9 cellular contexts compared by ENCODE assay signal in genomic region chr3:53160335-53160659, GRCh38. TPM values are rescaled to one million over a fixed set of nuclear protein-coding genes. Genes with fewer than 3 reads are reported as not detected.
DNase-seq lines count a peak whose midpoint lies in the region; ATAC-seq and TF ChIP-seq lines count a peak whose summit lies in the region.
"Had no signal": no experiment of that assay in that cellular context is flagged by ENCODE, and none has a peak within 500 bp of the region (broad histone marks: within the 10 kb centered on the region; RNA-seq: fewer than 3 reads in every experiment).

No MANE protein-coding gene starts in this region.

- peak overlapping the region; percentile 88 for H3K9ac ChIP-seq in skeletal muscle satellite cell (ENCODE audit: low read depth, low read length)

- no peak overlapping the region for H3K27ac ChIP-seq in GM23338 (ENCODE audit: low read depth)
- H3K27ac ChIP-seq: SK-N-MC had no signal

- H3K36me3 Mint-ChIP-seq in GM23338 (ENCODE audit: low read depth) = no peaks in the 10 kb centered on the region; the same call in 2 of the 3 replicates
- H3K36me3 Mint-ChIP-seq in WTC11 = no peaks in the 10 kb centered on the region
- no peaks in the 10 kb centered on the region for H3K36me3 Mint-ChIP-seq in glutamatergic neuron (ENCODE audit: unreplicated experiment)

- ATAC-seq in GM23338 (no peak), WTC11 (no peak), GM19395 (IDR thresholded peaks at IDR 0.05; ENCODE audit: unreplicated experiment) (no peak), GM19324 (IDR thresholded peaks at IDR 0.05; ENCODE audit: low FRiP score, unreplicated experiment) (no peak)

- H3K4me1 Mint-ChIP-seq in GM23338 (peaks cover 45% of the 10 kb centered on the region), WTC11 (peaks cover 40% of the 10 kb centered on the region), glutamatergic neuron (ENCODE audit: low read depth, unreplicated experiment) (peaks cover 7% of the 10 kb centered on the region)

- POLR2A ChIA-PET in WTC11 (lab: Charles Lee) = interaction anchor here (0.6 to 1.4 kb wide), 2 partner anchors 10 to 35 kb away, joined by 4 to 7 read pairs; no protein-coding TSS in a partner anchor

- H3K27me3 ChIP-seq in GM23338 (ENCODE audit: insufficient read depth) (peaks cover 10% of the 10 kb centered on the region), skeletal muscle satellite cell (ENCODE audit: control insufficient read depth, insufficient read depth, low read length) (peaks cover 12% of the 10 kb centered on the region)

- H4K20me1 ChIP-seq in GM23338 (replicated peaks; ENCODE audit: insufficient read depth) = peaks cover 7% of the 10 kb centered on the region

- H3K4me2 ChIP-seq in GM23338 (peak overlapping the region; percentile 95), skeletal muscle satellite cell (ENCODE audit: low read length) (peak overlapping the region; percentile 83)

- H3K79me2 ChIP-seq in GM23338 (replicated peaks; ENCODE audit: insufficient read depth) = 0 out of 2 replicates have a peak, but pooled peaks cover 12% of the 10 kb centered on the region

- peaks cover 3% of the 10 kb centered on the region; the same call in 1 of the 3 replicates for H3K9me3 Mint-ChIP-seq in GM23338
- no peaks in the 10 kb centered on the region for H3K9me3 Mint-ChIP-seq in WTC11
- peaks cover 8% of the 10 kb centered on the region for H3K9me3 Mint-ChIP-seq in glutamatergic neuron (ENCODE audit: unreplicated experiment)

- TF ChIP-seq CTCF in GM23338 (conservative IDR thresholded peaks at IDR 0.05; ENCODE audit: low read depth in 2 of 2) (no peak), WTC11 (IDR thresholded peaks at IDR 0.05) (no peak), glutamatergic neuron (IDR thresholded peaks at IDR 0.05; ENCODE audit: partially characterized antibody, unreplicated experiment) (no peak)

- no peaks in the 10 kb centered on the region for H3K36me3 ChIP-seq in GM23338 (ENCODE audit: insufficient read depth)
- H3K36me3 ChIP-seq in skeletal muscle satellite cell (ENCODE audit: insufficient read depth, low read length) = no peaks in the 10 kb centered on the region

- H3K4me1 ChIP-seq in GM23338 (ENCODE audit: insufficient read depth) (peaks cover 33% of the 10 kb centered on the region), skeletal muscle satellite cell (ENCODE audit: control insufficient read depth, insufficient read depth, low read length) (peaks cover 22% of the 10 kb centered on the region)

- CTCF ChIA-PET in WTC11 (lab: Charles Lee) = interaction anchor here (0.6 to 3.2 kb wide), 21 partner anchors 9 to 339 kb away, joined by 3 to 27 read pairs (median 4); partner anchors contain the start of gene RFT1

- peak overlapping the region; percentile 75 for H3K4me3 Mint-ChIP-seq in GM23338
- peak overlapping the region; percentile 75 for H3K4me3 Mint-ChIP-seq in WTC11
- H3K4me3 Mint-ChIP-seq in glutamatergic neuron (ENCODE audit: unreplicated experiment) = peak overlapping the region; percentile 86

- H3K27me3 Mint-ChIP-seq in GM23338 (ENCODE audit: insufficient read depth, low read depth, poor library complexity) (peaks cover 30% of the 10 kb centered on the region), WTC11 (ENCODE audit: low read depth) (peaks cover 18% of the 10 kb centered on the region), glutamatergic neuron (ENCODE audit: unreplicated experiment) (peaks cover 20% of the 10 kb centered on the region)

- no peak overlapping the region for H2AFZ ChIP-seq in GM23338

- no peaks in the 10 kb centered on the region for H3F3A ChIP-seq in GM23338 (replicated peaks; ENCODE audit: low read depth)

- no peaks in the 10 kb centered on the region for H3K9me2 ChIP-seq in GM23338 (ENCODE audit: insufficient read depth)

- H3K27ac Mint-ChIP-seq in GM23338 (no peak overlapping the region), WTC11 (no peak overlapping the region), glutamatergic neuron (ENCODE audit: unreplicated experiment) (peak overlapping the region; percentile 64)

- H3K9me3 ChIP-seq in skeletal muscle satellite cell (replicated peaks; ENCODE audit: low read length) = no peaks in the 10 kb centered on the region

- H3K4me3 ChIP-seq in GM23338 (peak overlapping the region; percentile 84), skeletal muscle satellite cell (ENCODE audit: low read length) (peak overlapping the region; percentile 99)

- DNase-seq in GM23338 (ENCODE audit: low spot score) (no peak), WTC11 (ENCODE audit: low spot score) (no peak), glutamatergic neuron (no peak), HUDEP-2 (lab: John Stamatoyannopoulos, UW; ENCODE audit: unreplicated experiment in 76 of 76) (no peak)
- no peak for DNase-seq in stimulated activated CD4-positive, alpha-beta T cell treated with anti-CD3 and anti-CD28 coated beads, Interleukin-15, amount 100 ng/mL, for 24 hours

TF ChIP-seq in GM23338, 12 proteins besides CTCF, POLR2A, EP300 and RAD21 (continues in another document):
- TF ChIP-seq REST (IDR thresholded peaks at IDR 0.05; ENCODE audit: unreplicated experiment) = no peak

TF ChIP-seq in WTC11, 78 proteins besides CTCF, POLR2A, EP300 and RAD21:
- TF ChIP-seq SP1 (CRISPR knock-in tag; conservative IDR thresholded peaks at IDR 0.05) (peak; percentile 7; the same call in 1 of the 2 replicates), NFE2L1 (CRISPR knock-in tag; IDR thresholded peaks at IDR 0.05) (no peak), ZNF263 (CRISPR knock-in tag; IDR thresholded peaks at IDR 0.05; ENCODE audit: low read depth) (no peak), USF2 (CRISPR knock-in tag; IDR thresholded peaks at IDR 0.05) (no peak), TCF7 (CRISPR knock-in tag; IDR thresholded peaks at IDR 0.05; ENCODE audit: low read depth) (no peak), E2F4 (CRISPR knock-in tag; IDR thresholded peaks at IDR 0.05; ENCODE audit: borderline replicate concordance, low read depth) (no peak)

RNA-seq across cellular contexts. Expression of gene PRKCD, which starts 0.7 kb away (rescaled TPM):
- 10.2 and 11.8 TPM in 2 replicates for total RNA-seq in GM23338 (2014; rRNA removed; shearing (Covaris generic))
- polyA plus RNA-seq in GM23338 (2016; fragmentation: Nextera tagmentation; extraction: Ambion mirVana) = 11.3 and 12.5 TPM in 2 replicates
- total RNA-seq in WTC11 (2021) (16.7 to 19.2 TPM (median 18.0 TPM) in 3 replicates), glutamatergic neuron (ENCODE audit: unreplicated experiment) (5.4 TPM)
- total RNA-seq in skeletal muscle satellite cell (2012; rRNA removed) = 3.5 and 3.7 TPM in 2 replicates

RNA-seq across cellular contexts. Expression of gene RFT1, which starts 30.1 kb away (rescaled TPM):
- 13.3 and 15.3 TPM in 2 replicates for total RNA-seq in GM23338 (2014; rRNA removed; shearing (Covaris generic))
- 11.0 and 11.3 TPM in 2 replicates for polyA plus RNA-seq in GM23338 (2016; fragmentation: Nextera tagmentation; extraction: Ambion mirVana)
- total RNA-seq in WTC11 (2021) = 26.3 to 28.0 TPM (median 27.1 TPM) in 3 replicates
- 10.5 TPM for total RNA-seq in glutamatergic neuron (ENCODE audit: unreplicated experiment)
- 17.5 and 19.2 TPM in 2 replicates for total RNA-seq in skeletal muscle satellite cell (2012; rRNA removed)
